ENCODE assay signal across 1 cellular context in the genomic region with DNA sequence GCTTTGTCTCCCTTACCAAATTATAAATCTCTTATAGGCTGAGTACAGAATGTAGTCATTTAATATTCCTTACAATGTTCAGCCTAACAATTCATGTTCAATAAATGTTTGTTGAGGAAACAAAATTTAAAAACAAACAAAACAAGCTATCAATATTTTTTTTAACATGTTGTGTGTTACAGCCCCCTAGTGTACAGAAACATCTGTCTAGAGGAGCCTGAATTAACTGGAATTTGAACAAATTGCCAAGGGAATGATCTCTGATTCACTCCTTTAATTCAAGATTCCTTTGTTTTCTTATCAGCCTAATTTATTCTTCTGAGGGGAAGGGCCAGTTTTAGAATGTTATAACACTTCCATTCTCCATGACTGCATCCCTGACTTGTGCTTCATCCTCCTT.
TF ChIP-seq lines count a peak whose summit lies in the region.

No MANE protein-coding gene starts in this region.

TF ChIP-seq in SK-N-SH, 30 proteins besides CTCF, POLR2A, EP300 and RAD21 (continued from another document):
- TF ChIP-seq RXRA (IDR thresholded peaks at IDR 0.05; ENCODE audit: borderline replicate concordance, low read depth) (no peak), SIN3A (IDR thresholded peaks at IDR 0.05; ENCODE audit: borderline replicate concordance, low read depth, low read length) (no peak), FOSL2 (IDR thresholded peaks at IDR 0.05; ENCODE audit: borderline replicate concordance, low read depth) (no peak), FOXJ3 (CRISPR knock-in tag; IDR thresholded peaks at IDR 0.05) (no peak), SMC3 (IDR thresholded peaks at IDR 0.05; ENCODE audit: low read depth, low read length) (no peak), GABPA (IDR thresholded peaks at IDR 0.05; ENCODE audit: low read depth) (no peak), ELF1 (IDR thresholded peaks at IDR 0.05) (no peak), RFX5 (IDR thresholded peaks at IDR 0.05; ENCODE audit: low read length) (no peak), MEF2A (IDR thresholded peaks at IDR 0.05; ENCODE audit: borderline replicate concordance, low read depth) (no peak)
- TF ChIP-seq, protein P1, sequence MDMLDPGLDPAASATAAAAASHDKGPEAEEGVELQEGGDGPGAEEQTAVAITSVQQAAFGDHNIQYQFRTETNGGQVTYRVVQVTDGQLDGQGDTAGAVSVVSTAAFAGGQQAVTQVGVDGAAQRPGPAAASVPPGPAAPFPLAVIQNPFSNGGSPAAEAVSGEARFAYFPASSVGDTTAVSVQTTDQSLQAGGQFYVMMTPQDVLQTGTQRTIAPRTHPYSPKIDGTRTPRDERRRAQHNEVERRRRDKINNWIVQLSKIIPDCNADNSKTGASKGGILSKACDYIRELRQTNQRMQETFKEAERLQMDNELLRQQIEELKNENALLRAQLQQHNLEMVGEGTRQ (IDR thresholded peaks at IDR 0.05; ENCODE audit: borderline replicate concordance, low read depth, low read length) = no peak
